Comparison of ENCODE assay signal across 8 cellular contexts in the genomic region with DNA sequence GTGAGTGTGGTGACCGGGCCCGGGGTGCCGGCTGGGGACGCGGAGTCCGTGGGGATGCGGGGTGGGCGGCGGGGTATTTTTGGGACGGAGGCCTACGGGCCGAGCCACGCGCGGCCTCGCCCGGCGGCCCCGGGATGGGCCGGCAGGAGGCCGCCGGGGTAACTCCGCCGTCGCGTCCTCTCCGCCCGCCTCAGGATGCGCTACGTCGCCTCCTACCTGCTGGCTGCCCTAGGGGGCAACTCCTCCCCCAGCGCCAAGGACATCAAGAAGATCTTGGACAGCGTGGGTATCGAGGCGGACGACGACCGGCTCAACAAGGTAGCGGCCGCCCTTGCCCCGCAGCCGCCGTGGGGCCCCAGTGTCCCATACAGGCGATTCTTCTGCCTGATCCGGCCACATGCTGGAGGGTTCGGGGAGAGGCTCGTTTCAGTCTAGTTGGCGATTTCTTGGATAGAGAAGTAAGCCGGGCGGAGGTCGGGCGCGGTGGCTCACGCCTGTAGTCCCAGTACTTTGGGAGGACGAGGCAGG. TPM values are rescaled to one million over a fixed set of nuclear protein-coding genes. Genes with fewer than 3 reads are reported as not detected.
DNase-seq lines count a peak whose midpoint lies in the region; ATAC-seq and TF ChIP-seq lines count a peak whose summit lies in the region.

No MANE protein-coding gene starts in this region.

- H3K9me3 ChIP-seq in adipocyte (ENCODE audit: control insufficient read depth, low read length): no peaks in the 10 kb centered on the region
- H3K9me3 ChIP-seq in transverse colon: no peaks in the 10 kb centered on the region

- WGBS in transverse colon (ENCODE audit: low coverage in 1 of 2), 2 donors: 0% methylated on average over 12 of the region's 55 CpGs; no CpG with 5 or more reads in 1 of the 2 donors

- H3K27ac ChIP-seq in C4-2B (peak overlapping the region; percentile 96), transverse colon (peak overlapping the region; percentile 94 to 96 (median 96))

- peak; percentile 16 for ATAC-seq in HG02642 (IDR thresholded peaks at IDR 0.05; ENCODE audit: poor library complexity, unreplicated experiment)
- ATAC-seq in left lobe of liver: peak; percentile 4
- no peak for ATAC-seq in GM21367 (IDR thresholded peaks at IDR 0.05; ENCODE audit: unreplicated experiment)

- no peak for TF ChIP-seq POLR2A in transverse colon (IDR thresholded peaks at IDR 0.05)

- H3K4me1 ChIP-seq in adipocyte (ENCODE audit: control insufficient read depth, insufficient read depth, low read length) (peaks cover 44% of the 10 kb centered on the region), transverse colon (peaks cover 6 to 36% (median 30%) of the 10 kb centered on the region in 4 donors)

- peak overlapping the region; percentile 89 for H3K4me3 ChIP-seq in adipocyte (ENCODE audit: low read length)
- peak overlapping the region; percentile 56 to 98 (median 92) for H3K4me3 ChIP-seq in transverse colon

- TF ChIP-seq CTCF in C4-2B (conservative IDR thresholded peaks at IDR 0.05) (no peak), transverse colon (IDR thresholded peaks at IDR 0.05) (peak in 1 of 5 experiments; percentile 12), GM10266 (IDR thresholded peaks at IDR 0.05; ENCODE audit: control insufficient read depth, insufficient read depth, low read depth, missing control alignments) (no peak)

- in situ Hi-C loops in transverse colon (cut with MboI; ENCODE audit: low pct_ligation_motif_present in 1 of 4, low pct_unique_long_range_greater_than_20kb in 1 of 4, low sequenced_read_pairs in 3 of 4): no loop called here

- H3K27me3 ChIP-seq in adipocyte (replicated peaks; ENCODE audit: control insufficient read depth, insufficient read depth, low read length) (no peaks in the 10 kb centered on the region), transverse colon (no peaks in the 10 kb centered on the region)

- peak overlapping the region; percentile 99 for H3K9ac ChIP-seq in adipocyte (ENCODE audit: low read length)

- H3K36me3 ChIP-seq in adipocyte (ENCODE audit: control insufficient read depth, insufficient read depth, low read length, severe bottlenecking) (peaks cover 34% of the 10 kb centered on the region), transverse colon (peaks cover 0 to 13% (median 3%) of the 10 kb centered on the region in 4 donors)

- intact Hi-C loops in transverse colon (cut with DNase I; ENCODE audit: low total_unique reads): no loop called here

- TF ChIP-seq EP300 in transverse colon (IDR thresholded peaks at IDR 0.05; ENCODE audit: low read depth): no peak

- DNase-seq in adipocyte (ENCODE audit: low read depth) (no peak), left lobe of liver (ENCODE audit: low spot score) (no peak), transverse colon (no peak), GM10266 (ENCODE audit: extremely low spot score) (no peak), NCI-H82 treated with DMSO at 0.1 percent for 48 hours (lab: John Stamatoyannopoulos, UW; ENCODE audit: unreplicated experiment) (no peak)

RNA-seq across cellular contexts. Expression of a gene that starts 0.3 kb away (rescaled TPM):
- total RNA-seq in left lobe of liver (511 TPM), transverse colon (100 to 1,000 TPM; 273 to 670 (median 466) TPM)

RNA-seq across cellular contexts. Expression of a gene that starts 5.1 kb away (rescaled TPM):
- total RNA-seq in left lobe of liver (14.9 TPM), transverse colon (100 to 1,000 TPM in 2 of 4 donors, 10 to 100 TPM in 2; 26.0 to 185 (median 70.5) TPM)

RNA-seq across cellular contexts. Expression of a gene that starts 8.6 kb away (rescaled TPM):
- total RNA-seq in left lobe of liver (107 TPM), transverse colon (100 to 1,000 TPM in 3 of 4 donors, 10 to 100 TPM in 1; 61.7 to 821 (median 134) TPM)

RNA-seq across cellular contexts. Expression of a gene that starts 12.0 kb away (rescaled TPM):
- total RNA-seq in left lobe of liver (51.4 TPM), transverse colon (10 to 100 TPM in 2 of 4 donors, 1 to 10 TPM in 2; 6.0 to 28.3 (median 9.7) TPM)

RNA-seq across cellular contexts. Expression of a gene that starts 17.6 kb away (rescaled TPM):
- total RNA-seq in left lobe of liver (3.5 TPM), transverse colon (100 to 1,000 TPM in 3 of 4 donors, 10 to 100 TPM in 1; 82.7 to 373 (median 210) TPM)
